Comparison of ENCODE assay signal across 11 cellular contexts in genomic region chrX:131273024-131273423, GRCh38. TPM values are rescaled to one million over a fixed set of nuclear protein-coding genes. Genes with fewer than 3 reads are reported as not detected.
"Had no signal": no experiment of that assay in that cellular context is flagged by ENCODE, and none has a peak within 500 bp of the region (broad histone marks: within the 10 kb centered on the region; RNA-seq: fewer than 3 reads in every experiment).

No MANE protein-coding gene starts in this region.

- H3K9ac ChIP-seq: GM23248 had no signal

- H3K4me2 ChIP-seq: GM23338 had no signal

- H2AFZ ChIP-seq: GM23248, GM23338 had no signal

- H3K9me3 Mint-ChIP-seq: GM23338, H9 had no signal

- H3K4me3 Mint-ChIP-seq: GM23338, H9, HFFc6 had no signal

- DNase-seq: GM23248, GOT3, H7, H9, HCEC 1CT, HFFc6 had no signal

- H3K4me3 ChIP-seq: GM23248, GM23338, HAP-1 had no signal

- H3K27ac Mint-ChIP-seq: GM23338, H9, HFFc6 had no signal

- FAIRE-seq: H1, H54 had no signal

- H3K9me3 ChIP-seq: HAP-1 had no signal

- H3K36me3 ChIP-seq: HAP-1 had no signal

- H3K27ac ChIP-seq: GM23248 had no signal

- H3K4me1 ChIP-seq: HAP-1 had no signal

- ATAC-seq: GM23338, HCT116 had no signal

RNA-seq across cellular contexts. Expression of gene IGSF1, which starts 16.1 kb away (rescaled TPM):
- total RNA-seq: GM23248, HFFc6 had no signal
- polyA plus RNA-seq: GM23248 had no signal
